7 cellular contexts compared by ENCODE assay signal in the genomic region with DNA sequence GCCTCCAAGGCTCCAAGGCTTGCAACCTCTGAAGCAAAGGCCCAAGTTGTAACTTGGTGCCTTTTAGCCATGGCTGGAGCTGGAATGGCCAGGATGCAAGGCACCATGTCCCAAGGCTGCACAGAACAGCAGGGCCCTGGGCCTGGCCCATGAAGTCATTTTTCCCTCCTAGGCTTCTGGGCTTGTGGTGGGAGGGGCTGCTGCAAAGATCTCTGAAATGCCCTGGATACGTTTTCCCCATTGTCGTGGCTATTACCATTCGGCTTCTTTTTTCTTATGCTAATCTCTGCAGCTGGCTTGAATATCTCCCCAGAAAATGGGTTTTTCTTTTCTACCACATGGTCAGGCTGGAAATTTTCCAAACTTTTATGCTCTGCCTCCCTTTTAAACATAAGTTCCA.
"Had no signal": no experiment of that assay in that cellular context is flagged by ENCODE, and none has a peak within 500 bp of the region (broad histone marks: within the 10 kb centered on the region; RNA-seq: fewer than 3 reads in every experiment).

No MANE protein-coding gene starts in this region.

- DNase-seq: GM23248, HCEC 1CT, KBM-7 had no signal

- H3K4me2 ChIP-seq: KMS-11 had no signal

- H3K27ac ChIP-seq: GM23248, HL-60, KMS-11 had no signal

- H2AFZ ChIP-seq: GM23248 had no signal

- H3K4me3 ChIP-seq: GM23248 had no signal

- H3K27me3 Mint-ChIP-seq: IgD-negative memory B cell had no signal

- ATAC-seq: HepG2 had no signal
